27 cellular contexts compared by ENCODE assay signal in the genomic region with DNA sequence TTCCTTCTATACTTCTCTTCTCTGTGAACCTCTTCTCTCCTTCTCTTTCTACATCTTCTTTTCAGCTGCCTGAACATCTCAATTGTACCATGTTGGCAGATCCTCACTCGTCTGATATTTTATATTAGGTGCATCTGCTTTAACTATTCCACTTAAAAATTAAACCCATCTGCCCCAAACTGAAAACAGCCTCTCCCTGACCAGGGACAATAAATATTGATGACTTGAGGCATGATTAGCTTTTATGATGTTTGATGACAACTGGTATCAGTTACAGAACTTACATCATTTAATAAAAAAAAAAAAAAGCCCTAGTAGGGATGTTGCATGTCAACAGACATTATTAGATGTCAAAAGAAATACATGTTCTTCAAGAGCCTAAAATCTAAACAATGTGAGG.
"Had no signal": no experiment of that assay in that cellular context is flagged by ENCODE, and none has a peak within 500 bp of the region (broad histone marks: within the 10 kb centered on the region; RNA-seq: fewer than 3 reads in every experiment).

No MANE protein-coding gene starts in this region.

- H3K9ac ChIP-seq: neural progenitor cell, parathyroid adenoma had no signal

- H3K36me3 ChIP-seq: colonic mucosa, esophagus muscularis mucosa, neural progenitor cell, right atrium auricular region, tibial nerve, upper lobe of left lung had no signal

- H3K27ac ChIP-seq: colonic mucosa, neural progenitor cell, parathyroid adenoma, right atrium auricular region had no signal

- H3K27ac Mint-ChIP-seq: dendritic cell treated with granulocyte-macrophage colony-stimulating factor and Interleukin-4, amounts not matched to agents 40 ng/mL and 50 ng/mL, for 4 days; naive thymus-derived CD4-positive, alpha-beta T cell; nephron; neural progenitor cell; progenitor cell of endocrine pancreas; stimulated activated naive CD8-positive, alpha-beta T cell treated with anti-CD3 and anti-CD28 coated beads, Interleukin-15, amount 100 ng/mL, for 72 hours had no signal

- H3K9me3 ChIP-seq: colonic mucosa, esophagus muscularis mucosa, right atrium auricular region, tibial nerve, upper lobe of left lung had no signal

- H3K79me2 ChIP-seq: parathyroid adenoma had no signal

- H3K4me1 ChIP-seq: colonic mucosa, parathyroid adenoma had no signal

- H3K4me1 Mint-ChIP-seq: naive thymus-derived CD4-positive, alpha-beta T cell; stimulated activated naive CD8-positive, alpha-beta T cell treated with anti-CD3 and anti-CD28 coated beads, Interleukin-15, amount 100 ng/mL, for 72 hours had no signal

- H3K36me3 Mint-ChIP-seq: naive thymus-derived CD4-positive, alpha-beta T cell; neural progenitor cell had no signal

- H3K27me3 ChIP-seq: colonic mucosa, esophagus muscularis mucosa, neural progenitor cell, right atrium auricular region, tibial nerve, upper lobe of left lung had no signal

- H2AFZ ChIP-seq: neural progenitor cell, parathyroid adenoma had no signal

- H3K4me2 ChIP-seq: neural progenitor cell had no signal

- H3K4me3 ChIP-seq: colonic mucosa, esophagus muscularis mucosa, lung, neural progenitor cell, right atrium auricular region, smooth muscle cell, tibial nerve, upper lobe of left lung had no signal

- H3K4me3 Mint-ChIP-seq: dendritic cell treated with granulocyte-macrophage colony-stimulating factor and Interleukin-4, amounts not matched to agents 40 ng/mL and 50 ng/mL, for 4 days; naive thymus-derived CD4-positive, alpha-beta T cell; nephron; neural progenitor cell; stimulated activated naive CD8-positive, alpha-beta T cell treated with anti-CD3 and anti-CD28 coated beads, Interleukin-15, amount 100 ng/mL, for 72 hours had no signal

- DNase-seq: colonic mucosa; effector CD8-positive, alpha-beta T cell; foreskin melanocyte; head of caudate nucleus; kidney; mesendoderm; midbrain; naive thymus-derived CD4-positive, alpha-beta T cell; stimulated activated CD4-positive, alpha-beta T cell treated with anti-CD3 and anti-CD28 coated beads, Interleukin-12 subunit alpha, Interleukin-12 subunit beta, amount 100 ng/mL, for 4 hours; stimulated activated CD4-positive, alpha-beta T cell treated with anti-CD3 and anti-CD28 coated beads, Interleukin-1b, Interleukin-23, amount 100 ng/mL, for 48 hours; stimulated activated CD4-positive, alpha-beta T cell treated with anti-CD3 and anti-CD28 coated beads, Interleukin-4, amount 100 ng/mL, for 1 hour; stimulated activated CD8-positive, alpha-beta memory T cell treated with anti-CD3 and anti-CD28 coated beads, Interleukin-4, amount 100 ng/mL, for 48 hours; stimulated activated naive CD4-positive, alpha-beta T cell; stimulated activated naive CD8-positive, alpha-beta T cell treated with anti-CD3 and anti-CD28 coated beads, Interleukin-15, amount 100 ng/mL, for 72 hours; upper lobe of left lung had no signal

- ATAC-seq: left lobe of liver; naive thymus-derived CD4-positive, alpha-beta T cell; sciatic nerve; stimulated activated naive CD8-positive, alpha-beta T cell treated with anti-CD3 and anti-CD28 coated beads, Interleukin-15, amount 100 ng/mL, for 72 hours had no signal

- H3K9me3 Mint-ChIP-seq: dendritic cell treated with granulocyte-macrophage colony-stimulating factor and Interleukin-4, amounts not matched to agents 40 ng/mL and 50 ng/mL, for 4 days had no signal
